In genomic region chr13:47134939-47135489, GRCh38 we compare ENCODE assay signal across 1 cellular context.
TF ChIP-seq lines count a peak whose summit lies in the region.

No MANE protein-coding gene starts in this region.

TF ChIP-seq in GM12878, 131 proteins besides CTCF, POLR2A, EP300 and RAD21 (continued from another document):
- TF ChIP-seq, protein P1, sequence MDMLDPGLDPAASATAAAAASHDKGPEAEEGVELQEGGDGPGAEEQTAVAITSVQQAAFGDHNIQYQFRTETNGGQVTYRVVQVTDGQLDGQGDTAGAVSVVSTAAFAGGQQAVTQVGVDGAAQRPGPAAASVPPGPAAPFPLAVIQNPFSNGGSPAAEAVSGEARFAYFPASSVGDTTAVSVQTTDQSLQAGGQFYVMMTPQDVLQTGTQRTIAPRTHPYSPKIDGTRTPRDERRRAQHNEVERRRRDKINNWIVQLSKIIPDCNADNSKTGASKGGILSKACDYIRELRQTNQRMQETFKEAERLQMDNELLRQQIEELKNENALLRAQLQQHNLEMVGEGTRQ (IDR thresholded peaks at IDR 0.05; ENCODE audit: borderline replicate concordance, low read depth, low read length) = no peak
- no peak for TF ChIP-seq NFXL1 (IDR thresholded peaks at IDR 0.05; ENCODE audit: borderline replicate concordance)
- TF ChIP-seq, protein P2, sequence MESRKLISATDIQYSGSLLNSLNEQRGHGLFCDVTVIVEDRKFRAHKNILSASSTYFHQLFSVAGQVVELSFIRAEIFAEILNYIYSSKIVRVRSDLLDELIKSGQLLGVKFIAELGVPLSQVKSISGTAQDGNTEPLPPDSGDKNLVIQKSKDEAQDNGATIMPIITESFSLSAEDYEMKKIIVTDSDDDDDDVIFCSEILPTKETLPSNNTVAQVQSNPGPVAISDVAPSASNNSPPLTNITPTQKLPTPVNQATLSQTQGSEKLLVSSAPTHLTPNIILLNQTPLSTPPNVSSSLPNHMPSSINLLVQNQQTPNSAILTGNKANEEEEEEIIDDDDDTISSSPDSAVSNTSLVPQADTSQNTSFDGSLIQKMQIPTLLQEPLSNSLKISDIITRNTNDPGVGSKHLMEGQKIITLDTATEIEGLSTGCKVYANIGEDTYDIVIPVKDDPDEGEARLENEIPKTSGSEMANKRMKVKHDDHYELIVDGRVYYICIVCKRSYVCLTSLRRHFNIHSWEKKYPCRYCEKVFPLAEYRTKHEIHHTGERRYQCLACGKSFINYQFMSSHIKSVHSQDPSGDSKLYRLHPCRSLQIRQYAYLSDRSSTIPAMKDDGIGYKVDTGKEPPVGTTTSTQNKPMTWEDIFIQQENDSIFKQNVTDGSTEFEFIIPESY (IDR thresholded peaks at IDR 0.05) = no peak
- no peak for TF ChIP-seq SREBF2 (IDR thresholded peaks at IDR 0.05; ENCODE audit: low read length)
- no peak for TF ChIP-seq MYB (IDR thresholded peaks at IDR 0.05; ENCODE audit: borderline replicate concordance, low read depth, low read length)
- 0 out of 2 replicates have a peak, but pooled peaks have one; percentile 26 for TF ChIP-seq FOXM1 (IDR thresholded peaks at IDR 0.05; ENCODE audit: low read depth, low read length)
- TF ChIP-seq GATAD2B (conservative IDR thresholded peaks at IDR 0.05; ENCODE audit: low read depth) = no peak
- TF ChIP-seq POLR2AphosphoS2 (IDR thresholded peaks at IDR 0.05; ENCODE audit: low read depth, low read length) = no peak
- TF ChIP-seq NFYA (IDR thresholded peaks at IDR 0.05; ENCODE audit: borderline replicate concordance, low read depth, low read length) = no peak
- TF ChIP-seq MYC (IDR thresholded peaks at IDR 0.05; ENCODE audit: insufficient read depth, insufficient read length, insufficient replicate concordance, low read length, severe bottlenecking) = no peak
- no peak for TF ChIP-seq CUX1 (IDR thresholded peaks at IDR 0.05; ENCODE audit: insufficient replicate concordance, low read depth, low read length)
- no peak for TF ChIP-seq NR2C2 (IDR thresholded peaks at IDR 0.05; ENCODE audit: borderline replicate concordance, control insufficient read depth, insufficient read length, low read depth)
- TF ChIP-seq SPI1 (IDR thresholded peaks at IDR 0.05; ENCODE audit: borderline replicate concordance, insufficient read depth, low read depth, low read length) = no peak
- TF ChIP-seq SIX5 (IDR thresholded peaks at IDR 0.05; ENCODE audit: low read depth, low read length, severe bottlenecking) = no peak
- no peak for TF ChIP-seq KDM1A (IDR thresholded peaks at IDR 0.05; ENCODE audit: borderline replicate concordance)
- TF ChIP-seq CBX3 (IDR thresholded peaks at IDR 0.05; ENCODE audit: borderline replicate concordance, low read depth) = no peak
- TF ChIP-seq CHD2 (IDR thresholded peaks at IDR 0.05; ENCODE audit: borderline replicate concordance, low read depth, low read length) = no peak
- no peak for TF ChIP-seq LARP7 (IDR thresholded peaks at IDR 0.05)
- TF ChIP-seq CBX5 (IDR thresholded peaks at IDR 0.05; ENCODE audit: low read depth) = no peak
- no peak for TF ChIP-seq YBX1 (IDR thresholded peaks at IDR 0.05)
- TF ChIP-seq ZNF274 (IDR thresholded peaks at IDR 0.05; ENCODE audit: insufficient read depth, insufficient read length) = no peak
- TF ChIP-seq NBN (IDR thresholded peaks at IDR 0.05) = no peak
- TF ChIP-seq RUNX3 (IDR thresholded peaks at IDR 0.05; ENCODE audit: low read length) = peak; percentile 50
- no peak for TF ChIP-seq SMC3 (IDR thresholded peaks at IDR 0.05; ENCODE audit: borderline replicate concordance, low read length)
- TF ChIP-seq ZNF622 (IDR thresholded peaks at IDR 0.05) = no peak
- TF ChIP-seq CHD1 (IDR thresholded peaks at IDR 0.05; ENCODE audit: low read depth, low read length) = no peak
- peak; percentile 75; the same call in 1 of the 2 replicates for TF ChIP-seq NFIC (IDR thresholded peaks at IDR 0.05; ENCODE audit: low read depth, low read length)
- peak; percentile 59; the same call in 1 of the 2 replicates for TF ChIP-seq TCF7 (IDR thresholded peaks at IDR 0.05; ENCODE audit: borderline replicate concordance)
- TF ChIP-seq JUND (IDR thresholded peaks at IDR 0.05; ENCODE audit: low read depth, low read length) = no peak
- TF ChIP-seq IKZF1 (conservative IDR thresholded peaks at IDR 0.05) = no peak
TF ChIP-seq in GM12878: peak in this region for 7.
